38 cellular contexts compared by ENCODE assay signal in genomic region chr4:155245105-155245504, GRCh38. TPM values are rescaled to one million over a fixed set of nuclear protein-coding genes. Genes with fewer than 3 reads are reported as not detected.
"Had no signal": no experiment of that assay in that cellular context is flagged by ENCODE, and none has a peak within 500 bp of the region (broad histone marks: within the 10 kb centered on the region; RNA-seq: fewer than 3 reads in every experiment).

No MANE protein-coding gene starts in this region.

- H3K4me3 ChIP-seq: adrenal gland, body of pancreas, breast epithelium had no signal

- H3K27me3 ChIP-seq: adrenal gland, body of pancreas, brain microvascular endothelial cell, breast epithelium had no signal

- H3K4me1 ChIP-seq: adrenal gland, body of pancreas, breast epithelium had no signal

- H3K36me3 ChIP-seq: adrenal gland, brain microvascular endothelial cell, breast epithelium had no signal

- H3K27ac ChIP-seq: adrenal gland, body of pancreas, brain microvascular endothelial cell, breast epithelium, VCaP had no signal

- H3K27me3 Mint-ChIP-seq: activated B cell treated with CpG ODN at 0.5 μM for 24 hours; activated CD4-positive, alpha-beta T cell treated with anti-CD3 and anti-CD28 coated beads, Interleukin-2, amount 10 ng/mL, durations not matched to agents 24 days and 14 days; activated CD8-positive, alpha-beta T cell treated with anti-CD3 and anti-CD28 coated beads for 36 hours; activated naive CD8-positive, alpha-beta T cell treated with anti-CD3 and anti-CD28 coated beads for 36 hours had no signal

- H3K36me3 Mint-ChIP-seq: activated CD4-positive, alpha-beta memory T cell treated with anti-CD3 and anti-CD28 coated beads for 36 hours; activated naive CD8-positive, alpha-beta T cell treated with anti-CD3 and anti-CD28 coated beads for 36 hours had no signal

- H3K4me3 Mint-ChIP-seq: activated B cell treated with CpG ODN at 0.5 μM for 24 hours; activated CD4-positive, alpha-beta memory T cell treated with anti-CD3 and anti-CD28 coated beads for 36 hours; activated CD4-positive, alpha-beta T cell treated with anti-CD3 and anti-CD28 coated beads, Interleukin-2, amount 10 ng/mL, durations not matched to agents 24 days and 14 days; activated CD8-positive, alpha-beta T cell treated with anti-CD3 and anti-CD28 coated beads for 36 hours; activated naive CD4-positive, alpha-beta T cell treated with anti-CD3 and anti-CD28 coated beads for 36 hours; activated naive CD8-positive, alpha-beta T cell treated with anti-CD3 and anti-CD28 coated beads for 36 hours; activated T-cell treated with anti-CD3 and anti-CD28 coated beads, Interleukin-2, amount 50 U/mL, for 4 hours; activated T-cell treated with anti-CD3 and anti-CD28 coated beads, Interleukin-2, amount 50 U/mL, for 72 hours; activated T-helper 1 cell treated with anti-CD3 and anti-CD28 coated beads, Interleukin-12 subunit alpha, Interleukin-12 subunit beta, Interleukin-2, Interleukin-4 antibody, amounts not matched to agents 30 ng/mL and 10 ng/mL and 1 ng/mL, durations not matched to agents 14 hours and 24 hours and 36 hours; activated T-helper 17 cell treated with anti-CD3 and anti-CD28 coated beads, Interleukin-2, amount 50 U/mL, for 72 hours; T-helper 2 cell treated with Interferon-gamma antibody and Interleukin-4, amounts not matched to agents 5 μg/mL and 100 μg/mL, for 36 hours had no signal

- FAIRE-seq: astrocyte, colon, TTC549 had no signal

- H3K9me3 ChIP-seq: adrenal gland, body of pancreas, breast epithelium had no signal

- DNase-seq: activated B cell treated with CpG ODN at 0.5 μM for 24 hours; activated CD4-positive, alpha-beta memory T cell treated with anti-CD3 and anti-CD28 coated beads for 36 hours; activated CD4-positive, alpha-beta T cell treated with anti-CD3 and anti-CD28 coated beads for 4 hours; activated CD4-positive, alpha-beta T cell treated with anti-CD3 and anti-CD28 coated beads, Interleukin-2, amount 10 ng/mL, durations not matched to agents 24 days and 14 days; activated CD4-positive, alpha-beta T cell treated with anti-CD3 and anti-CD28 coated beads, Interleukin-2, amount 50 U/mL, for 1 hour; activated CD4-positive, alpha-beta T cell treated with anti-CD3 and anti-CD28 coated beads, Interleukin-2, amount 50 U/mL, for 4 hours; activated CD4-positive, CD25-positive, alpha-beta regulatory T cell treated with anti-CD3 and anti-CD28 coated beads, Interleukin-2, amount 50 U/mL, for 72 hours; activated CD8-positive, alpha-beta memory T cell treated with anti-CD3 and anti-CD28 coated beads, Interleukin-2, amount 50 U/mL, for 4 hours; activated CD8-positive, alpha-beta T cell treated with anti-CD3 and anti-CD28 coated beads for 36 hours; activated effector memory CD4-positive, alpha-beta T cell treated with anti-CD3 and anti-CD28 coated beads, Interleukin-2, amount 50 U/mL, for 16 hours; activated gamma-delta T cell treated with Interleukin-2 at 50 U/mL for 16 hours; activated naive CD4-positive, alpha-beta T cell; activated naive CD4-positive, alpha-beta T cell treated with anti-CD3 and anti-CD28 coated beads for 36 hours; activated naive CD4-positive, alpha-beta T cell treated with anti-CD3 and anti-CD28 coated beads, Interleukin-2, amount 50 U/mL, for 16 hours; activated naive CD8-positive, alpha-beta T cell treated with anti-CD3 and anti-CD28 coated beads for 36 hours; activated T-cell treated with anti-CD3 and anti-CD28 coated beads for 4 hours; activated T-cell treated with anti-CD3 and anti-CD28 coated beads, Interleukin-2, amount 50 U/mL, for 1 hour; activated T-cell treated with anti-CD3 and anti-CD28 coated beads, Interleukin-2, amount 50 U/mL, for 4 hours; activated T-cell treated with anti-CD3 and anti-CD28 coated beads, Interleukin-2, amount 50 U/mL, for 72 hours; adrenal gland; amniotic stem cell; aorta; body of pancreas; brain microvascular endothelial cell; central memory CD4-positive, alpha-beta T cell; T-helper 2 cell; T-helper 9 cell had no signal

- H3K27ac Mint-ChIP-seq: activated B cell treated with CpG ODN at 0.5 μM for 24 hours; activated CD4-positive, alpha-beta memory T cell treated with anti-CD3 and anti-CD28 coated beads for 36 hours; activated CD4-positive, alpha-beta T cell treated with anti-CD3 and anti-CD28 coated beads, Interleukin-2, amount 10 ng/mL, durations not matched to agents 24 days and 14 days; activated CD8-positive, alpha-beta T cell treated with anti-CD3 and anti-CD28 coated beads for 36 hours; activated naive CD4-positive, alpha-beta T cell treated with anti-CD3 and anti-CD28 coated beads for 36 hours; activated naive CD4-positive, alpha-beta T cell treated with anti-CD3 and anti-CD28 coated beads, Interleukin-2, amount 50 U/mL, for 72 hours; activated naive CD8-positive, alpha-beta T cell treated with anti-CD3 and anti-CD28 coated beads for 36 hours; activated T-cell treated with anti-CD3 and anti-CD28 coated beads, Interleukin-2, amount 50 U/mL, for 72 hours; activated T-helper 1 cell treated with anti-CD3 and anti-CD28 coated beads, Interleukin-12 subunit alpha, Interleukin-12 subunit beta, Interleukin-2, Interleukin-4 antibody, amounts not matched to agents 30 ng/mL and 10 ng/mL and 1 ng/mL, durations not matched to agents 14 hours and 24 hours and 36 hours; activated T-helper 17 cell treated with anti-CD3 and anti-CD28 coated beads, Interleukin-2, amount 50 U/mL, for 72 hours; T-helper 2 cell treated with Interferon-gamma antibody and Interleukin-4, amounts not matched to agents 5 μg/mL and 100 μg/mL, for 36 hours had no signal

- ATAC-seq: activated CD8-positive, alpha-beta T cell treated with anti-CD3 and anti-CD28 coated beads for 36 hours; activated naive CD4-positive, alpha-beta T cell treated with anti-CD3 and anti-CD28 coated beads, Interleukin-2, amount 50 U/mL, for 72 hours; activated T-cell treated with anti-CD3 and anti-CD28 coated beads, Interleukin-2, amount 50 U/mL, for 4 hours; activated T-cell treated with anti-CD3 and anti-CD28 coated beads, Interleukin-2, amount 50 U/mL, for 72 hours; activated T-helper 17 cell treated with anti-CD3 and anti-CD28 coated beads, Interleukin-2, amount 50 U/mL, for 72 hours; body of pancreas had no signal

- H3K9me3 Mint-ChIP-seq: activated B cell treated with CpG ODN at 0.5 μM for 24 hours; activated CD4-positive, alpha-beta memory T cell treated with anti-CD3 and anti-CD28 coated beads for 36 hours; activated CD4-positive, alpha-beta T cell treated with anti-CD3 and anti-CD28 coated beads, Interleukin-2, amount 10 ng/mL, durations not matched to agents 24 days and 14 days; activated CD8-positive, alpha-beta T cell treated with anti-CD3 and anti-CD28 coated beads for 36 hours; activated naive CD4-positive, alpha-beta T cell treated with anti-CD3 and anti-CD28 coated beads for 36 hours; activated T-cell treated with anti-CD3 and anti-CD28 coated beads, Interleukin-2, amount 50 U/mL, for 4 hours; activated T-helper 1 cell treated with anti-CD3 and anti-CD28 coated beads, Interleukin-12 subunit alpha, Interleukin-12 subunit beta, Interleukin-2, Interleukin-4 antibody, amounts not matched to agents 30 ng/mL and 10 ng/mL and 1 ng/mL, durations not matched to agents 14 hours and 24 hours and 36 hours; T-helper 2 cell treated with Interferon-gamma antibody and Interleukin-4, amounts not matched to agents 5 μg/mL and 100 μg/mL, for 36 hours had no signal

- H3K4me1 Mint-ChIP-seq: activated B cell treated with CpG ODN at 0.5 μM for 24 hours; activated CD4-positive, alpha-beta T cell treated with anti-CD3 and anti-CD28 coated beads, Interleukin-2, amount 10 ng/mL, durations not matched to agents 24 days and 14 days; activated naive CD8-positive, alpha-beta T cell treated with anti-CD3 and anti-CD28 coated beads for 36 hours; activated T-helper 17 cell treated with anti-CD3 and anti-CD28 coated beads, Interleukin-2, amount 50 U/mL, for 72 hours had no signal

RNA-seq across cellular contexts. Expression of gene NPY2R, which starts 36.7 kb away (rescaled TPM):
- total RNA-seq: activated B cell treated with CpG ODN at 0.5 μM for 24 hours; activated CD4-positive, alpha-beta memory T cell treated with anti-CD3 and anti-CD28 coated beads for 36 hours; activated CD4-positive, alpha-beta T cell treated with anti-CD3 and anti-CD28 coated beads, Interleukin-2, amount 10 ng/mL, durations not matched to agents 24 days and 14 days; activated CD8-positive, alpha-beta memory T cell treated with anti-CD3 and anti-CD28 coated beads for 36 hours; activated CD8-positive, alpha-beta T cell treated with anti-CD3 and anti-CD28 coated beads for 36 hours; activated naive CD4-positive, alpha-beta T cell treated with anti-CD3 and anti-CD28 coated beads for 36 hours; activated naive CD4-positive, alpha-beta T cell treated with anti-CD3 and anti-CD28 coated beads, Interleukin-2, amount 50 U/mL, for 72 hours; activated naive CD8-positive, alpha-beta T cell treated with anti-CD3 and anti-CD28 coated beads for 36 hours; activated T-cell treated with anti-CD3 and anti-CD28 coated beads, Interleukin-2, amount 50 U/mL, for 4 hours; activated T-cell treated with anti-CD3 and anti-CD28 coated beads, Interleukin-2, amount 50 U/mL, for 72 hours; activated T-helper 1 cell treated with anti-CD3 and anti-CD28 coated beads, Interleukin-12 subunit alpha, Interleukin-12 subunit beta, Interleukin-2, Interleukin-4 antibody, amounts not matched to agents 30 ng/mL and 10 ng/mL and 1 ng/mL, durations not matched to agents 14 hours and 24 hours and 36 hours; activated T-helper 17 cell treated with anti-CD3 and anti-CD28 coated beads, Interleukin-2, amount 50 U/mL, for 72 hours; cardiac septum had no signal
